In genomic region chr22:29269230-29269604, GRCh38 we compare ENCODE assay signal across 8 cellular contexts. TPM values are rescaled to one million over a fixed set of nuclear protein-coding genes. Genes with fewer than 3 reads are reported as not detected.
A peak's percentile ranks its signal among the peaks of the same experiment; 100 is the strongest.
DNase-seq lines count a peak whose midpoint lies in the region; ATAC-seq and TF ChIP-seq lines count a peak whose summit lies in the region.

No MANE protein-coding gene starts in this region.

- peak; percentile 54 for DNase-seq in ELF-1 (ENCODE audit: low read depth, low spot score)
- DNase-seq in PC-3 = no peak
- peak; percentile 49 to 59 for DNase-seq in erythroblast (lab: John Stamatoyannopoulos, UW)
- DNase-seq in pons (ENCODE audit: low spot score) = peak; percentile 25
- no peak for DNase-seq in HuH-7.5 (ENCODE audit: low spot score)

- H3K4me1 ChIP-seq in PC-3 (ENCODE audit: insufficient read depth, low read length) = peaks cover 27% of the 10 kb centered on the region

- TF ChIP-seq POLR2A in erythroblast (IDR thresholded peaks at IDR 0.05; ENCODE audit: low read length) = no peak

- peak overlapping the region; percentile 99 for H3K4me3 ChIP-seq in PC-3 (ENCODE audit: low read length)

- peaks cover 84% of the 10 kb centered on the region for H3K79me2 ChIP-seq in PC-3 (ENCODE audit: low read length)

- H2AFZ ChIP-seq in PC-3 (ENCODE audit: low read length) = no peak overlapping the region

- H3K27ac ChIP-seq in PC-3 (ENCODE audit: low read length) = peak overlapping the region; percentile 97

- H3F3A ChIP-seq in PC-3 (ENCODE audit: low read length, unreplicated experiment) = no peaks in the 10 kb centered on the region

- H3K9me3 ChIP-seq in PC-3 (ENCODE audit: low read length) = no peaks in the 10 kb centered on the region

- intact Hi-C loops in PC-3 (cut with micrococcal nuclease) = loop anchor here (2.0 kb wide), 1 partner anchor 38 kb away; the partner anchor contains the start of gene GAS2L1

- no peak for TF ChIP-seq CTCF in PC-3 (conservative IDR thresholded peaks at IDR 0.05; ENCODE audit: low read depth, low read length)

- peaks cover 36% of the 10 kb centered on the region for H3K36me3 ChIP-seq in PC-3 (ENCODE audit: low read depth, low read length)

- no peak for ATAC-seq in PC-3
- no peak for ATAC-seq in GM21723 (IDR thresholded peaks at IDR 0.05; ENCODE audit: unreplicated experiment)
- ATAC-seq in HG03342 (IDR thresholded peaks at IDR 0.05; ENCODE audit: unreplicated experiment) = no peak
- ATAC-seq in HG02642 (IDR thresholded peaks at IDR 0.05; ENCODE audit: poor library complexity, unreplicated experiment) = no peak

- peak overlapping the region; percentile 100 for H3K9ac ChIP-seq in PC-3 (ENCODE audit: low read length)

- CTCF ChIA-PET in PC-3 (lab: Charles Lee) = no interaction called here

- no peaks in the 10 kb centered on the region for H3K27me3 ChIP-seq in PC-3 (ENCODE audit: low read length)

- no peaks in the 10 kb centered on the region for H3K9me2 ChIP-seq in PC-3 (replicated peaks; ENCODE audit: low read length)

- TSS peak; percentile 40 for BruUV-seq in PC-3 (replicated peaks; lab: Mats Ljungman, UMichigan)

- POLR2A ChIA-PET in PC-3 (lab: Charles Lee; ENCODE audit: unreplicated experiment) = no interaction called here

- peaks cover 54% of the 10 kb centered on the region for H4K20me1 ChIP-seq in PC-3 (ENCODE audit: low read length)

- H3K4me2 ChIP-seq in PC-3 (ENCODE audit: low read length) = peak overlapping the region; percentile 85

RNA-seq across cellular contexts. Expression of gene EWSR1, which starts 1.1 kb away (rescaled TPM):
- 288 and 321 TPM in 2 replicates for total RNA-seq in PC-3 (2014; rRNA removed)

RNA-seq across cellular contexts. Expression of gene RHBDD3, which starts 1.4 kb away (rescaled TPM):
- total RNA-seq in PC-3 (2014; rRNA removed) = 23.7 and 33.1 TPM in 2 replicates

RNA-seq across cellular contexts. Expression of gene GAS2L1, which starts 37.2 kb away (rescaled TPM):
- 58.4 and 75.7 TPM in 2 replicates for total RNA-seq in PC-3 (2014; rRNA removed)

RNA-seq across cellular contexts. Expression of gene RASL10A, which starts 46.3 kb away (rescaled TPM):
- 1.4 TPM in 1 of 2 replicates, not detected in the other for total RNA-seq in PC-3 (2014; rRNA removed)

Comparison
In these comparisons a context has a peak if more than half of its experiments do, and no peak if none do; other contexts are left out.
1. DNase-seq: peak in ELF-1 (single experiment), erythroblast (2 of 2) and pons (single experiment); none in PC-3 (single experiment) and HuH-7.5 (single experiment).